11 cellular contexts compared by ENCODE assay signal in the genomic region with DNA sequence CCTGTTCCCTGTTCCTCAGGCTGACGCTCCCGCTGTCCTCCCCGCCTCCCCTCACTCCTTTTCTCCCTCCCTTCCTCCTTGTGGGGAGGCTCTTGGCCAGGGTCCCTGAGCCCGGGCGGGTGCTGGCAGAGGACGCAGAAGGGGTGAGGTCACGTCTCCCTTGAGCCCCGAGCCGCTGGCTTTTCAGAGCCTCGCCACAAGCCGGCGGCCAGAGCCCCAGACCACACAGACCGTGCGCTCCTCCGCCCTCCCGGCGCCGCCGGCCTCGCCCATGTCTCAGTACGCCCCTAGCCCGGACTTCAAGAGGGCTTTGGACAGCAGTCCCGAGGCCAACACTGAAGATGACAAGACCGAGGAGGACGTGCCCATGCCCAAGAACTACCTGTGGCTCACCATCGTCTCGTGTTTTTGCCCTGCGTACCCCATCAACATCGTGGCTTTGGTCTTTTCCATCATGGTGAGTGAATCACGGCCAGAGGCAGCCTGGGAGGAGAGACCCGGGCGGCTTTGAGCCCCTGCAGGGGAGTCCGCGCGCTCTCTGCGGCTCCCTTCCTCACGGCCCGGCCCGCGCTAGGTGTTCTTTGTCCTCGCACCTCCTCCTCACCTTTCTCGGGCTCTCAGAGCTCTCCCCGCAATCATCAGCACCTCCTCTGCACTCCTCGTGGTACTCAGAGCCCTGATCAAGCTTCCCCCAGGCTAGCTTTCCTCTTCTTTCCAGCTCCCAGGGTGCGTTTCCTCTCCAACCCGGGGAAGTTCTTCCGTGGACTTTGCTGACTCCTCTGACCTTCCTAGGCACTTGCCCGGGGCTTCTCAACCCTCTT. TPM values are rescaled to one million over a fixed set of nuclear protein-coding genes. Genes with fewer than 3 reads are reported as not detected.
A peak's percentile ranks its signal among the peaks of the same experiment; 100 is the strongest.
DNase-seq lines count a peak whose midpoint lies in the region; ATAC-seq and TF ChIP-seq lines count a peak whose summit lies in the region.
"Had no signal": no experiment of that assay in that cellular context is flagged by ENCODE, and none has a peak within 500 bp of the region (broad histone marks: within the 10 kb centered on the region; RNA-seq: fewer than 3 reads in every experiment).

A gene (plus strand): TSS at position 197 of the 821 bp plus-strand sequence. CDS start 75 bp downstream, at position 272.

- H3K36me3 Mint-ChIP-seq in progenitor cell of endocrine pancreas (ENCODE audit: insufficient read depth) = no peaks in the 10 kb centered on the region
- H3K36me3 Mint-ChIP-seq: mesothelial cell of epicardium had no signal

- ATAC-seq in SK-N-SH treated with all-trans-retinoic acid at 6 μM for 48 hours = peak; percentile 67
- ATAC-seq in GM21526 (IDR thresholded peaks at IDR 0.05; ENCODE audit: low FRiP score, unreplicated experiment) = no peak
- ATAC-seq in HG03432 (IDR thresholded peaks at IDR 0.05; ENCODE audit: unreplicated experiment) = no peak

- H3K4me2 ChIP-seq in hepatocyte = peak within 1 kb of the TSS; percentile 70

- H3K79me2 ChIP-seq in hepatocyte = no peaks in the 10 kb centered on the region

- peaks cover 88% of the 10 kb centered on the region for H3K27me3 ChIP-seq in hepatocyte

- no peaks in the 10 kb centered on the region for H3K9me3 Mint-ChIP-seq in progenitor cell of endocrine pancreas (ENCODE audit: low read depth)
- H3K9me3 Mint-ChIP-seq: activated CD4-positive, alpha-beta memory T cell treated with anti-CD3 and anti-CD28 coated beads, Interleukin-2, amount 10 ng/mL, durations not matched to agents 7 days and 5 days; mesothelial cell of epicardium had no signal

- H3K4me3 ChIP-seq in hepatocyte = no peak within 1 kb of the TSS

- WGBS in hepatocyte (ENCODE audit: low lambda C conversion rate, missing lambda C conversion rate) = 1% methylated on average over 45 of the region's 48 CpGs

- H3K9me2 ChIP-seq in hepatocyte (replicated peaks; ENCODE audit: insufficient read depth) = no peaks in the 10 kb centered on the region

- H2AFZ ChIP-seq in hepatocyte = no peak within 1 kb of the TSS

- no peak within 1 kb of the TSS for H3K27ac ChIP-seq in hepatocyte

- DNase-seq in ELF-1 (ENCODE audit: low read depth, low spot score) = peak; percentile 43
- no peak for DNase-seq in hepatocyte (ENCODE audit: low spot score)
- DNase-seq in progenitor cell of endocrine pancreas (ENCODE audit: low spot score, unreplicated experiment) = no peak
- DNase-seq in pons (ENCODE audit: low spot score) = no peak
- no peak for DNase-seq in stimulated activated CD4-positive, alpha-beta T cell treated with anti-CD3 and anti-CD28 coated beads, Interleukin-1b, Interleukin-23, amount 100 ng/mL, for 48 hours
- DNase-seq: activated CD4-positive, alpha-beta memory T cell treated with anti-CD3 and anti-CD28 coated beads, Interleukin-2, amount 10 ng/mL, durations not matched to agents 7 days and 5 days; NCI-H1092 had no signal

- TF ChIP-seq CTCF in hepatocyte (IDR thresholded peaks at IDR 0.05; ENCODE audit: poor library complexity) (no peak), progenitor cell of endocrine pancreas (IDR thresholded peaks at IDR 0.05; ENCODE audit: unreplicated experiment) (no peak)

- H3K9me3 ChIP-seq in hepatocyte (ENCODE audit: low read depth) = no peaks in the 10 kb centered on the region

- H3K4me1 ChIP-seq in hepatocyte (ENCODE audit: insufficient read depth) = no peaks in the 10 kb centered on the region

- H3K27ac Mint-ChIP-seq in progenitor cell of endocrine pancreas = no peak within 1 kb of the TSS
- H3K27ac Mint-ChIP-seq: activated CD4-positive, alpha-beta memory T cell treated with anti-CD3 and anti-CD28 coated beads, Interleukin-2, amount 10 ng/mL, durations not matched to agents 7 days and 5 days; mesothelial cell of epicardium had no signal

- H3K36me3 ChIP-seq in hepatocyte (replicated peaks; ENCODE audit: insufficient read depth, low read depth) = no peaks in the 10 kb centered on the region

- H4K20me1 ChIP-seq in hepatocyte (ENCODE audit: insufficient read depth, poor library complexity, severe bottlenecking) = no peaks in the 10 kb centered on the region

- peak within 1 kb of the TSS; percentile 68 for H3K4me3 Mint-ChIP-seq in progenitor cell of endocrine pancreas (ENCODE audit: low read depth)
- H3K4me3 Mint-ChIP-seq: activated CD4-positive, alpha-beta memory T cell treated with anti-CD3 and anti-CD28 coated beads, Interleukin-2, amount 10 ng/mL, durations not matched to agents 7 days and 5 days; mesothelial cell of epicardium had no signal

- peaks cover 16% of the 10 kb centered on the region for H3K4me1 Mint-ChIP-seq in progenitor cell of endocrine pancreas (ENCODE audit: low read depth)
- H3K4me1 Mint-ChIP-seq: mesothelial cell of epicardium had no signal

- H3K27me3 Mint-ChIP-seq in progenitor cell of endocrine pancreas = peaks cover 98% of the 10 kb centered on the region

TF ChIP-seq in SK-N-SH treated with all-trans-retinoic acid at 6 μM for 48 hours, 23 proteins besides CTCF, POLR2A, EP300 and RAD21:
- TF ChIP-seq, protein P1, sequence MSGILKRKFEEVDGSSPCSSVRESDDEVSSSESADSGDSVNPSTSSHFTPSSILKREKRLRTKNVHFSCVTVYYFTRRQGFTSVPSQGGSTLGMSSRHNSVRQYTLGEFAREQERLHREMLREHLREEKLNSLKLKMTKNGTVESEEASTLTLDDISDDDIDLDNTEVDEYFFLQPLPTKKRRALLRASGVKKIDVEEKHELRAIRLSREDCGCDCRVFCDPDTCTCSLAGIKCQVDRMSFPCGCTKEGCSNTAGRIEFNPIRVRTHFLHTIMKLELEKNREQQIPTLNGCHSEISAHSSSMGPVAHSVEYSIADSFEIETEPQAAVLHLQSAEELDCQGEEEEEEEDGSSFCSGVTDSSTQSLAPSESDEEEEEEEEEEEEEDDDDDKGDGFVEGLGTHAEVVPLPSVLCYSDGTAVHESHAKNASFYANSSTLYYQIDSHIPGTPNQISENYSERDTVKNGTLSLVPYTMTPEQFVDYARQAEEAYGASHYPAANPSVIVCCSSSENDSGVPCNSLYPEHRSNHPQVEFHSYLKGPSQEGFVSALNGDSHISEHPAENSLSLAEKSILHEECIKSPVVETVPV (CRISPR knock-in tag; IDR thresholded peaks at IDR 0.05) = no peak
- TF ChIP-seq, protein P2, sequence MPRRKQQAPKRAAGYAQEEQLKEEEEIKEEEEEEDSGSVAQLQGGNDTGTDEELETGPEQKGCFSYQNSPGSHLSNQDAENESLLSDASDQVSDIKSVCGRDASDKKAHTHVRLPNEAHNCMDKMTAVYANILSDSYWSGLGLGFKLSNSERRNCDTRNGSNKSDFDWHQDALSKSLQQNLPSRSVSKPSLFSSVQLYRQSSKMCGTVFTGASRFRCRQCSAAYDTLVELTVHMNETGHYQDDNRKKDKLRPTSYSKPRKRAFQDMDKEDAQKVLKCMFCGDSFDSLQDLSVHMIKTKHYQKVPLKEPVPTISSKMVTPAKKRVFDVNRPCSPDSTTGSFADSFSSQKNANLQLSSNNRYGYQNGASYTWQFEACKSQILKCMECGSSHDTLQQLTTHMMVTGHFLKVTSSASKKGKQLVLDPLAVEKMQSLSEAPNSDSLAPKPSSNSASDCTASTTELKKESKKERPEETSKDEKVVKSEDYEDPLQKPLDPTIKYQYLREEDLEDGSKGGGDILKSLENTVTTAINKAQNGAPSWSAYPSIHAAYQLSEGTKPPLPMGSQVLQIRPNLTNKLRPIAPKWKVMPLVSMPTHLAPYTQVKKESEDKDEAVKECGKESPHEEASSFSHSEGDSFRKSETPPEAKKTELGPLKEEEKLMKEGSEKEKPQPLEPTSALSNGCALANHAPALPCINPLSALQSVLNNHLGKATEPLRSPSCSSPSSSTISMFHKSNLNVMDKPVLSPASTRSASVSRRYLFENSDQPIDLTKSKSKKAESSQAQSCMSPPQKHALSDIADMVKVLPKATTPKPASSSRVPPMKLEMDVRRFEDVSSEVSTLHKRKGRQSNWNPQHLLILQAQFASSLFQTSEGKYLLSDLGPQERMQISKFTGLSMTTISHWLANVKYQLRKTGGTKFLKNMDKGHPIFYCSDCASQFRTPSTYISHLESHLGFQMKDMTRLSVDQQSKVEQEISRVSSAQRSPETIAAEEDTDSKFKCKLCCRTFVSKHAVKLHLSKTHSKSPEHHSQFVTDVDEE (CRISPR knock-in tag; IDR thresholded peaks at IDR 0.05) = no peak
- TF ChIP-seq ZNF8 (CRISPR knock-in tag; IDR thresholded peaks at IDR 0.05) (no peak), ZFP30 (CRISPR knock-in tag; IDR thresholded peaks at IDR 0.05) (no peak), ARNTL (CRISPR knock-in tag; IDR thresholded peaks at IDR 0.05; ENCODE audit: borderline replicate concordance, low read depth) (no peak), ZC3H10 (CRISPR knock-in tag; IDR thresholded peaks at IDR 0.05) (no peak), CSDC2 (CRISPR knock-in tag; IDR thresholded peaks at IDR 0.05) (no peak)
- TF ChIP-seq, protein P3, sequence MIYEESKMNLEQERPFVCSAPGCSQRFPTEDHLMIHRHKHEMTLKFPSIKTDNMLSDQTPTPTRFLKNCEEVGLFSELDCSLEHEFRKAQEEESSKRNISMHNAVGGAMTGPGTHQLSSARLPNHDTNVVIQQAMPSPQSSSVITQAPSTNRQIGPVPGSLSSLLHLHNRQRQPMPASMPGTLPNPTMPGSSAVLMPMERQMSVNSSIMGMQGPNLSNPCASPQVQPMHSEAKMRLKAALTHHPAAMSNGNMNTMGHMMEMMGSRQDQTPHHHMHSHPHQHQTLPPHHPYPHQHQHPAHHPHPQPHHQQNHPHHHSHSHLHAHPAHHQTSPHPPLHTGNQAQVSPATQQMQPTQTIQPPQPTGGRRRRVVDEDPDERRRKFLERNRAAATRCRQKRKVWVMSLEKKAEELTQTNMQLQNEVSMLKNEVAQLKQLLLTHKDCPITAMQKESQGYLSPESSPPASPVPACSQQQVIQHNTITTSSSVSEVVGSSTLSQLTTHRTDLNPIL (CRISPR knock-in tag; IDR thresholded peaks at IDR 0.05; ENCODE audit: low read depth) = no peak
- TF ChIP-seq, protein P4, sequence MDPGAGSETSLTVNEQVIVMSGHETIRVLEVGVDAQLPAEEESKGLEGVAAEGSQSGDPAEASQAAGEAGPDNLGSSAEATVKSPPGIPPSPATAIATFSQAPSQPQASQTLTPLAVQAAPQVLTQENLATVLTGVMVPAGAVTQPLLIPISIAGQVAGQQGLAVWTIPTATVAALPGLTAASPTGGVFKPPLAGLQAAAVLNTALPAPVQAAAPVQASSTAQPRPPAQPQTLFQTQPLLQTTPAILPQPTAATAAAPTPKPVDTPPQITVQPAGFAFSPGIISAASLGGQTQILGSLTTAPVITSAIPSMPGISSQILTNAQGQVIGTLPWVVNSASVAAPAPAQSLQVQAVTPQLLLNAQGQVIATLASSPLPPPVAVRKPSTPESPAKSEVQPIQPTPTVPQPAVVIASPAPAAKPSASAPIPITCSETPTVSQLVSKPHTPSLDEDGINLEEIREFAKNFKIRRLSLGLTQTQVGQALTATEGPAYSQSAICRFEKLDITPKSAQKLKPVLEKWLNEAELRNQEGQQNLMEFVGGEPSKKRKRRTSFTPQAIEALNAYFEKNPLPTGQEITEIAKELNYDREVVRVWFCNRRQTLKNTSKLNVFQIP (CRISPR knock-in tag; IDR thresholded peaks at IDR 0.05; ENCODE audit: borderline replicate concordance, low read depth) = no peak
TF ChIP-seq in SK-N-SH treated with all-trans-retinoic acid at 6 μM for 48 hours: peak in this region for 0.

RNA-seq across cellular contexts. Expression of the gene that starts here (rescaled TPM):
- total RNA-seq in hepatocyte (not detected in 2 replicates), progenitor cell of endocrine pancreas (not detected in 2 replicates)
- not detected in 2 replicates for polyA plus RNA-seq in hepatocyte
- total RNA-seq: activated CD4-positive, alpha-beta memory T cell treated with anti-CD3 and anti-CD28 coated beads, Interleukin-2, amount 10 ng/mL, durations not matched to agents 7 days and 5 days; mesothelial cell of epicardium had no signal
